ENCODE assay signal across 31 cellular contexts in the genomic region with DNA sequence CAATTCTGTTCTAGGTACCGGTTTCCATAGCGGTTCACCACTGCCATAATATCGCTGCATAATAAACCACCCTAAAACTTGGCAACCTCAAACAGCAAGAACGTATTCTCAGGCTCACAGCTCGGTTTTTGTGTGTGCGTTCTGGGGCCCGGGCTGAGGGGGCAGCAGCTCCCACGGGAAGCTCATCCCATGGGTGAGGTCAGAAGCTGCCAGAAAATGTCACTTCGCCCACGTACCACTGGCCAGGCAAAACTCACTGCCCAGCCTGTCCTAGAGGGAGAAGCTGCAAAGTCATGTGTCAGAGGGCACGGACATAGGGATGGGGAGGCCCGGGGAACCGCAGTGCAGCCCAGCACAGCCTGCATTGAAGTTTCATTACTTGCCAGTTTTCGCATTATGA. TPM values are rescaled to one million over a fixed set of nuclear protein-coding genes. Genes with fewer than 3 reads are reported as not detected.
"Had no signal": no experiment of that assay in that cellular context is flagged by ENCODE, and none has a peak within 500 bp of the region (broad histone marks: within the 10 kb centered on the region; RNA-seq: fewer than 3 reads in every experiment).

No MANE protein-coding gene starts in this region.

- H3K4me1 Mint-ChIP-seq: activated CD4-positive, alpha-beta T cell treated with anti-CD3 and anti-CD28 coated beads for 36 hours; activated CD4-positive, alpha-beta T cell treated with anti-CD3 and anti-CD28 coated beads, Interleukin-2, amount 10 ng/mL, durations not matched to agents 24 days and 14 days; activated CD8-positive, alpha-beta memory T cell treated with anti-CD3 and anti-CD28 coated beads, Interleukin-2, amount 10 ng/mL, durations not matched to agents 7 days and 5 days; activated naive CD4-positive, alpha-beta T cell treated with anti-CD3 and anti-CD28 coated beads, Interleukin-2, amount 10 ng/mL, durations not matched to agents 7 days and 5 days; activated naive CD8-positive, alpha-beta T cell treated with anti-CD3 and anti-CD28 coated beads, Interleukin-2, amount 10 ng/mL, durations not matched to agents 7 days and 5 days; brain; central memory CD8-positive, alpha-beta T cell had no signal

- H3K36me3 ChIP-seq: ascending aorta, esophagus muscularis mucosa had no signal

- H3K27me3 ChIP-seq: ascending aorta, dorsolateral prefrontal cortex had no signal

- H3K27ac ChIP-seq: ascending aorta, coronary artery, esophagus muscularis mucosa had no signal

- H3K4me3 ChIP-seq: ascending aorta, coronary artery, dorsolateral prefrontal cortex, esophagus muscularis mucosa had no signal

- H3K9me3 ChIP-seq: ascending aorta had no signal

- ATAC-seq: activated CD4-positive, alpha-beta T cell treated with anti-CD3 and anti-CD28 coated beads for 36 hours; activated CD8-positive, alpha-beta memory T cell treated with anti-CD3 and anti-CD28 coated beads, Interleukin-2, amount 10 ng/mL, durations not matched to agents 7 days and 5 days; activated CD8-positive, alpha-beta T cell treated with anti-CD3 and anti-CD28 coated beads, Interleukin-2, amount 10 ng/mL, durations not matched to agents 7 days and 5 days; activated naive CD4-positive, alpha-beta T cell treated with anti-CD3 and anti-CD28 coated beads, Interleukin-2, amount 50 U/mL, for 72 hours; activated T-cell treated with anti-CD3 and anti-CD28 coated beads, Interleukin-2, amount 50 U/mL, for 72 hours had no signal

- H3K4me1 ChIP-seq: ascending aorta had no signal

- H3K4me3 Mint-ChIP-seq: activated CD4-positive, alpha-beta memory T cell treated with anti-CD3 and anti-CD28 coated beads for 36 hours; activated CD4-positive, alpha-beta T cell treated with anti-CD3 and anti-CD28 coated beads for 36 hours; activated CD4-positive, alpha-beta T cell treated with anti-CD3 and anti-CD28 coated beads, Interleukin-2, amount 10 ng/mL, durations not matched to agents 24 days and 14 days; activated CD8-positive, alpha-beta memory T cell treated with anti-CD3 and anti-CD28 coated beads, Interleukin-2, amount 10 ng/mL, durations not matched to agents 7 days and 5 days; activated CD8-positive, alpha-beta T cell treated with anti-CD3 and anti-CD28 coated beads, Interleukin-2, amount 10 ng/mL, durations not matched to agents 7 days and 5 days; activated naive CD4-positive, alpha-beta T cell treated with anti-CD3 and anti-CD28 coated beads, Interleukin-2, amount 10 ng/mL, durations not matched to agents 7 days and 5 days; activated naive CD8-positive, alpha-beta T cell treated with anti-CD3 and anti-CD28 coated beads, Interleukin-2, amount 10 ng/mL, durations not matched to agents 7 days and 5 days; activated T-cell treated with anti-CD3 and anti-CD28 coated beads, Interleukin-2, amount 50 U/mL, for 24 hours; activated T-cell treated with anti-CD3 and anti-CD28 coated beads, Interleukin-2, amount 50 U/mL, for 72 hours; brain; central memory CD8-positive, alpha-beta T cell; dendritic cell treated with granulocyte-macrophage colony-stimulating factor and Interleukin-4, amounts not matched to agents 40 ng/mL and 50 ng/mL, for 4 days had no signal

- H3K27me3 Mint-ChIP-seq: activated CD4-positive, alpha-beta memory T cell treated with anti-CD3 and anti-CD28 coated beads for 36 hours; activated CD4-positive, alpha-beta T cell treated with anti-CD3 and anti-CD28 coated beads for 36 hours; activated CD4-positive, alpha-beta T cell treated with anti-CD3 and anti-CD28 coated beads, Interleukin-2, amount 10 ng/mL, durations not matched to agents 24 days and 14 days; activated CD8-positive, alpha-beta memory T cell treated with anti-CD3 and anti-CD28 coated beads, Interleukin-2, amount 10 ng/mL, durations not matched to agents 7 days and 5 days; activated naive CD4-positive, alpha-beta T cell treated with anti-CD3 and anti-CD28 coated beads, Interleukin-2, amount 10 ng/mL, durations not matched to agents 7 days and 5 days had no signal

- H3K27ac Mint-ChIP-seq: activated CD4-positive, alpha-beta memory T cell treated with anti-CD3 and anti-CD28 coated beads for 36 hours; activated CD4-positive, alpha-beta T cell treated with anti-CD3 and anti-CD28 coated beads for 36 hours; activated CD4-positive, alpha-beta T cell treated with anti-CD3 and anti-CD28 coated beads, Interleukin-2, amount 10 ng/mL, durations not matched to agents 24 days and 14 days; activated CD8-positive, alpha-beta memory T cell treated with anti-CD3 and anti-CD28 coated beads, Interleukin-2, amount 10 ng/mL, durations not matched to agents 7 days and 5 days; activated CD8-positive, alpha-beta T cell treated with anti-CD3 and anti-CD28 coated beads, Interleukin-2, amount 10 ng/mL, durations not matched to agents 7 days and 5 days; activated naive CD4-positive, alpha-beta T cell treated with anti-CD3 and anti-CD28 coated beads, Interleukin-2, amount 10 ng/mL, durations not matched to agents 7 days and 5 days; activated naive CD4-positive, alpha-beta T cell treated with anti-CD3 and anti-CD28 coated beads, Interleukin-2, amount 50 U/mL, for 72 hours; activated naive CD8-positive, alpha-beta T cell treated with anti-CD3 and anti-CD28 coated beads, Interleukin-2, amount 10 ng/mL, durations not matched to agents 7 days and 5 days; activated T-cell treated with anti-CD3 and anti-CD28 coated beads, Interleukin-2, amount 50 U/mL, for 24 hours; activated T-cell treated with anti-CD3 and anti-CD28 coated beads, Interleukin-2, amount 50 U/mL, for 72 hours; dendritic cell treated with granulocyte-macrophage colony-stimulating factor and Interleukin-4, amounts not matched to agents 40 ng/mL and 50 ng/mL, for 4 days had no signal

- H3K9me3 Mint-ChIP-seq: activated CD4-positive, alpha-beta memory T cell treated with anti-CD3 and anti-CD28 coated beads for 36 hours; activated CD4-positive, alpha-beta T cell treated with anti-CD3 and anti-CD28 coated beads, Interleukin-2, amount 10 ng/mL, durations not matched to agents 24 days and 14 days; activated naive CD4-positive, alpha-beta T cell treated with anti-CD3 and anti-CD28 coated beads, Interleukin-2, amount 10 ng/mL, durations not matched to agents 7 days and 5 days; activated T-cell treated with anti-CD3 and anti-CD28 coated beads, Interleukin-2, amount 50 U/mL, for 72 hours; dendritic cell treated with granulocyte-macrophage colony-stimulating factor and Interleukin-4, amounts not matched to agents 40 ng/mL and 50 ng/mL, for 4 days had no signal

- H3K36me3 Mint-ChIP-seq: activated CD4-positive, alpha-beta memory T cell treated with anti-CD3 and anti-CD28 coated beads for 36 hours; activated CD8-positive, alpha-beta memory T cell treated with anti-CD3 and anti-CD28 coated beads, Interleukin-2, amount 10 ng/mL, durations not matched to agents 7 days and 5 days; activated naive CD4-positive, alpha-beta T cell treated with anti-CD3 and anti-CD28 coated beads, Interleukin-2, amount 10 ng/mL, durations not matched to agents 7 days and 5 days; activated naive CD4-positive, alpha-beta T cell treated with anti-CD3 and anti-CD28 coated beads, Interleukin-2, amount 50 U/mL, for 72 hours; activated naive CD8-positive, alpha-beta T cell treated with anti-CD3 and anti-CD28 coated beads, Interleukin-2, amount 10 ng/mL, durations not matched to agents 7 days and 5 days; brain had no signal

- FAIRE-seq: bronchial epithelial cell had no signal

- DNase-seq: activated CD4-positive, alpha-beta memory T cell treated with anti-CD3 and anti-CD28 coated beads for 36 hours; activated CD4-positive, alpha-beta T cell treated with anti-CD3 and anti-CD28 coated beads for 36 hours; activated CD4-positive, alpha-beta T cell treated with anti-CD3 and anti-CD28 coated beads, Interleukin-2, amount 10 ng/mL, durations not matched to agents 24 days and 14 days; activated CD4-positive, CD25-positive, alpha-beta regulatory T cell; activated CD4-positive, CD25-positive, alpha-beta regulatory T cell treated with anti-CD3 and anti-CD28 coated beads, Interleukin-2, amount 50 U/mL, for 72 hours; activated CD8-positive, alpha-beta memory T cell treated with anti-CD3 and anti-CD28 coated beads, Interleukin-2, amount 10 ng/mL, durations not matched to agents 7 days and 5 days; activated CD8-positive, alpha-beta memory T cell treated with anti-CD3 and anti-CD28 coated beads, Interleukin-2, amount 50 U/mL, for 4 hours; activated CD8-positive, alpha-beta T cell treated with anti-CD3 and anti-CD28 coated beads, Interleukin-2, amount 10 ng/mL, durations not matched to agents 7 days and 5 days; activated gamma-delta T cell; activated naive CD4-positive, alpha-beta T cell; activated naive CD4-positive, alpha-beta T cell treated with anti-CD3 and anti-CD28 coated beads, Interleukin-2, amount 10 ng/mL, durations not matched to agents 7 days and 5 days; activated naive CD8-positive, alpha-beta T cell treated with anti-CD3 and anti-CD28 coated beads, Interleukin-2, amount 10 ng/mL, durations not matched to agents 7 days and 5 days; activated T-cell treated with anti-CD3 and anti-CD28 coated beads for 4 hours; activated T-cell treated with anti-CD3 and anti-CD28 coated beads, Interleukin-2, amount 50 U/mL, for 24 hours; activated T-cell treated with anti-CD3 and anti-CD28 coated beads, Interleukin-2, amount 50 U/mL, for 72 hours; effector memory CD4-positive, alpha-beta T cell; erythroblast; foreskin melanocyte; head of caudate nucleus; hypothalamus; T-helper 2 cell had no signal

RNA-seq across cellular contexts. Expression of a gene that starts 15.9 kb away (rescaled TPM):
- total RNA-seq: activated CD4-positive, alpha-beta memory T cell treated with anti-CD3 and anti-CD28 coated beads for 36 hours; activated CD4-positive, alpha-beta T cell treated with anti-CD3 and anti-CD28 coated beads for 36 hours; activated CD4-positive, alpha-beta T cell treated with anti-CD3 and anti-CD28 coated beads, Interleukin-2, amount 10 ng/mL, durations not matched to agents 24 days and 14 days; activated CD8-positive, alpha-beta memory T cell treated with anti-CD3 and anti-CD28 coated beads for 36 hours; activated CD8-positive, alpha-beta memory T cell treated with anti-CD3 and anti-CD28 coated beads, Interleukin-2, amount 10 ng/mL, durations not matched to agents 7 days and 5 days; activated CD8-positive, alpha-beta T cell treated with anti-CD3 and anti-CD28 coated beads, Interleukin-2, amount 10 ng/mL, durations not matched to agents 7 days and 5 days; activated naive CD4-positive, alpha-beta T cell treated with anti-CD3 and anti-CD28 coated beads, Interleukin-2, amount 50 U/mL, for 72 hours; activated naive CD8-positive, alpha-beta T cell treated with anti-CD3 and anti-CD28 coated beads, Interleukin-2, amount 10 ng/mL, durations not matched to agents 7 days and 5 days; activated T-cell treated with anti-CD3 and anti-CD28 coated beads, Interleukin-2, amount 50 U/mL, for 72 hours had no signal
